Comparison of ENCODE assay signal across 19 cellular contexts in the genomic region with DNA sequence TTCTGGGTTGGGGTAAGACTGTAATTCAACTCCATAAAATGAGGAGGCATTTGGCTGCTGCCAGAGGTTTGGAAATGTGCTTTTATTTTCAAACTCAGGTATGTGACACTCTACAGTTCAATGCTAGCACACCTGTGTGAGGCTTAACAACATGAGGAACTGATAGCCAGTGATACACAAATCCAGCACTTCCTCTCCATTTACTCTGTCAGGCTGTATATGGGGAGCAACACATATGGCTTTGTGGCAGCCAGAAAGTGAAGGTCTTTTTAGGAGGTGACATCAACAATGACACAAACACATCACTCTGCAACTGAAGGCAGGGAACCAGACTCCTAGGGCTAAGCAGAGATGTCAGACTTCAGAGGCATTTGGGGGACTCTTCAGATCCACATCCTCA. TPM values are rescaled to one million over a fixed set of nuclear protein-coding genes. Genes with fewer than 3 reads are reported as not detected.
"Had no signal": no experiment of that assay in that cellular context is flagged by ENCODE, and none has a peak within 500 bp of the region (broad histone marks: within the 10 kb centered on the region; RNA-seq: fewer than 3 reads in every experiment).

No MANE protein-coding gene starts in this region.

- H3K36me3 ChIP-seq: brain microvascular endothelial cell, thyroid gland had no signal

- H3K27ac ChIP-seq: brain microvascular endothelial cell, left lung, parathyroid adenoma, spleen, thyroid gland, VCaP had no signal

- H3K4me1 ChIP-seq: parathyroid adenoma, thyroid gland had no signal

- H3K79me2 ChIP-seq: parathyroid adenoma had no signal

- H3K9ac ChIP-seq: parathyroid adenoma had no signal

- H3K9me3 ChIP-seq: left lung, spleen, thyroid gland had no signal

- H3K4me3 ChIP-seq: left lung, spleen, thyroid gland had no signal

- H3K27me3 ChIP-seq: brain microvascular endothelial cell, left lung, spleen, thyroid gland had no signal

- ATAC-seq: activated CD4-positive, CD25-positive, alpha-beta regulatory T cell treated with anti-CD3 and anti-CD28 coated beads, Interleukin-2, amount 50 U/mL, for 24 hours; activated naive CD8-positive, alpha-beta T cell treated with anti-CD3 and anti-CD28 coated beads, Interleukin-2, amount 50 U/mL, for 24 hours; left lung; natural killer cell treated with Interleukin-12 subunit alpha and Interleukin-12 subunit beta and Interleukin-15 and Interleukin-18, amount 100 ng/mL, for 72 hours; T-cell had no signal

- DNase-seq: activated CD4-positive, alpha-beta memory T cell treated with anti-CD3 and anti-CD28 coated beads, Interleukin-2, amount 10 ng/mL, durations not matched to agents 7 days and 5 days; activated CD4-positive, alpha-beta T cell treated with anti-CD3 and anti-CD28 coated beads, Interleukin-2, amount 10 ng/mL, durations not matched to agents 24 days and 14 days; activated gamma-delta T cell; activated naive CD4-positive, alpha-beta T cell treated with anti-CD3 and anti-CD28 coated beads, Interleukin-2, amount 50 U/mL, for 16 hours; activated naive CD8-positive, alpha-beta T cell treated with anti-CD3 and anti-CD28 coated beads, Interleukin-2, amount 50 U/mL, for 24 hours; brain microvascular endothelial cell; kidney glomerular epithelial cell; left lung; mammary epithelial cell; spleen; stimulated activated CD4-positive, alpha-beta T cell treated with anti-CD3 and anti-CD28 coated beads, Interleukin-4, amount 100 ng/mL, for 1 hour; stimulated activated naive CD4-positive, alpha-beta T cell; T-cell; thyroid gland had no signal

RNA-seq across cellular contexts. Expression of a gene that starts 4.6 kb away (rescaled TPM):
- total RNA-seq: activated CD4-positive, alpha-beta memory T cell treated with anti-CD3 and anti-CD28 coated beads, Interleukin-2, amount 10 ng/mL, durations not matched to agents 7 days and 5 days; activated CD4-positive, alpha-beta T cell treated with anti-CD3 and anti-CD28 coated beads, Interleukin-2, amount 10 ng/mL, durations not matched to agents 24 days and 14 days; fibroblast of villous mesenchyme; mammary epithelial cell; natural killer cell treated with Interleukin-12 subunit alpha and Interleukin-12 subunit beta and Interleukin-15 and Interleukin-18, amount 100 ng/mL, for 72 hours had no signal
- polyA plus RNA-seq: mammary epithelial cell had no signal
